2 cellular contexts compared by ENCODE assay signal in genomic region chr16:24297375-24297774, GRCh38.
TF ChIP-seq lines count a peak whose summit lies in the region.

No MANE protein-coding gene starts in this region.

TF ChIP-seq in GM23338, 12 proteins besides CTCF, POLR2A, EP300 and RAD21:
- TF ChIP-seq ETS1 (IDR thresholded peaks at IDR 0.05) (no peak), EZH2 (IDR thresholded peaks at IDR 0.05; ENCODE audit: low read depth, unreplicated experiment) (no peak), STAT1 (IDR thresholded peaks at IDR 0.05; ENCODE audit: unreplicated experiment) (no peak), ZNF331 (CRISPR knock-in tag; IDR thresholded peaks at IDR 0.05; ENCODE audit: low read depth) (no peak)

TF ChIP-seq in H1, 55 proteins besides CTCF, POLR2A, EP300 and RAD21:
- no peak for TF ChIP-seq RBBP5 (IDR thresholded peaks at IDR 0.05; ENCODE audit: borderline replicate concordance, low read depth, low read length)
- TF ChIP-seq SIN3A (conservative IDR thresholded peaks at IDR 0.05 in 1 of 2, IDR thresholded peaks at IDR 0.05 in 1 of 2; ENCODE audit: low read depth in 1 of 2, low read length in 2 of 2), result no peak
- TF ChIP-seq MAX (IDR thresholded peaks at IDR 0.05), result no peak
- TF ChIP-seq ZNF274 (IDR thresholded peaks at IDR 0.05; ENCODE audit: borderline replicate concordance, extremely low read depth, low read length), result no peak
- TF ChIP-seq SP2 (IDR thresholded peaks at IDR 0.05; ENCODE audit: low read length), result no peak
- TF ChIP-seq CBX5 (IDR thresholded peaks at IDR 0.05; ENCODE audit: low read depth, low read length), result no peak
- TF ChIP-seq KDM1A (IDR thresholded peaks at IDR 0.05; ENCODE audit: borderline replicate concordance, low read length), result no peak
